In genomic region chr18:58699551-58699950, GRCh38 we compare ENCODE assay signal across 26 cellular contexts. TPM values are rescaled to one million over a fixed set of nuclear protein-coding genes. Genes with fewer than 3 reads are reported as not detected.
DNase-seq lines count a peak whose midpoint lies in the region; ATAC-seq and TF ChIP-seq lines count a peak whose summit lies in the region.
"Had no signal": no experiment of that assay in that cellular context is flagged by ENCODE, and none has a peak within 500 bp of the region (broad histone marks: within the 10 kb centered on the region; RNA-seq: fewer than 3 reads in every experiment).

No MANE protein-coding gene starts in this region.

- H3K4me3 ChIP-seq in epithelial cell of esophagus (ENCODE audit: low read length): no peak overlapping the region
- H3K4me3 ChIP-seq: left ventricle myocardium inferior, prostate gland, SJCRH30, upper lobe of left lung had no signal

- TF ChIP-seq RAD21 in Ishikawa (IDR thresholded peaks at IDR 0.05; ENCODE audit: low read depth): no peak

- TF ChIP-seq CTCF in epithelial cell of esophagus (IDR thresholded peaks at IDR 0.05; ENCODE audit: insufficient read depth, low read depth, low read length, missing control alignments): no peak

- DNase-seq in NCI-H345 (lab: John Stamatoyannopoulos, UW): peak; percentile 20
- no peak for DNase-seq in NCI-H345 treated with DMSO at 0.1 percent for 48 hours (lab: John Stamatoyannopoulos, UW; ENCODE audit: unreplicated experiment)
- peak; percentile 21 for DNase-seq in COR-L47 (lab: John Stamatoyannopoulos, UW)
- peak; percentile 10 for DNase-seq in epithelial cell of esophagus (ENCODE audit: low read depth)
- no peak for DNase-seq in mucosa of gallbladder (ENCODE audit: low spot score)
- no peak for DNase-seq in C1 segment of cervical spinal cord (lab: John Stamatoyannopoulos, UW)
- DNase-seq: activated effector memory CD4-positive, alpha-beta T cell treated with anti-CD3 and anti-CD28 coated beads, Interleukin-2, amount 50 U/mL, for 16 hours; activated naive CD8-positive, alpha-beta T cell treated with anti-CD3 and anti-CD28 coated beads, Interleukin-2, amount 10 ng/mL, durations not matched to agents 7 days and 5 days; central memory CD4-positive, alpha-beta T cell; DND-41; Kasumi-1; left ventricle myocardium inferior; MV-4-11; naive thymus-derived CD4-positive, alpha-beta T cell; NCI-H1930; NCI-H446 treated with DMSO at 0.1 percent for 48 hours; nucleus accumbens; stimulated activated CD4-positive, alpha-beta T cell treated with anti-CD3 and anti-CD28 coated beads, Interleukin-15, amount 100 ng/mL, for 24 hours; stimulated activated naive B cell treated with anti-CD40 and anti-IgM and Interleukin-4, amounts not matched to agents 10 μg/mL and 1 μg/mL and 100 μg/mL, for 72 hours; T-helper 1 cell; upper lobe of left lung had no signal

- no peak for ATAC-seq in GM19463 (IDR thresholded peaks at IDR 0.05; ENCODE audit: unreplicated experiment)
- ATAC-seq: activated CD4-positive, CD25-positive, alpha-beta regulatory T cell treated with anti-CD3 and anti-CD28 coated beads, Interleukin-2, amount 50 U/mL, for 24 hours; naive thymus-derived CD4-positive, alpha-beta T cell; stimulated activated naive B cell treated with anti-CD40 and anti-IgM and Interleukin-4, amounts not matched to agents 10 μg/mL and 1 μg/mL and 100 μg/mL, for 72 hours had no signal

- TF ChIP-seq EP300 in Ishikawa (IDR thresholded peaks at IDR 0.05; ENCODE audit: borderline replicate concordance): no peak

TF ChIP-seq in Ishikawa, 13 proteins besides CTCF, POLR2A, EP300 and RAD21:
- no peak for TF ChIP-seq TAF1 (IDR thresholded peaks at IDR 0.05; ENCODE audit: low read depth)
- no peak for TF ChIP-seq CREB1 (IDR thresholded peaks at IDR 0.05; ENCODE audit: low read depth)
- TF ChIP-seq TEAD4 (IDR thresholded peaks at IDR 0.05): no peak
- TF ChIP-seq NFIC (IDR thresholded peaks at IDR 0.05): peak; percentile 68

RNA-seq across cellular contexts. Expression of gene MALT1, which starts 28.3 kb away (rescaled TPM):
- 20.8 TPM for total RNA-seq in mucosa of gallbladder

Comparison
In these comparisons a context has a peak if more than half of its experiments do, and no peak if none do; other contexts are left out.
1. DNase-seq: peak in NCI-H345 (single experiment), COR-L47 (single experiment) and epithelial cell of esophagus (single experiment); none in NCI-H345 treated with DMSO at 0.1 percent for 48 hours (single experiment), mucosa of gallbladder (single experiment) and C1 segment of cervical spinal cord (0 of 14).